In genomic region chr1:31412732-31413404, GRCh38 we compare ENCODE assay signal across 8 cellular contexts. TPM values are rescaled to one million over a fixed set of nuclear protein-coding genes. Genes with fewer than 3 reads are reported as not detected.
DNase-seq lines count a peak whose midpoint lies in the region; ATAC-seq, FAIRE-seq and TF ChIP-seq lines count a peak whose summit lies in the region.

Gene SERINC2 (plus strand): TSS chr1:31413213. CDS start chr1:31413266, 53 bp downstream.

- peak within 1 kb of the TSS; percentile 86 for H2AFZ ChIP-seq in ACC112 (ENCODE audit: low read length, unreplicated experiment)
- H2AFZ ChIP-seq in astrocyte (ENCODE audit: low read depth, low read length) = peak within 1 kb of the TSS; percentile 91

- H3K9ac ChIP-seq in astrocyte (ENCODE audit: low read length) (peak within 1 kb of the TSS; percentile 78), iPS-18a (ENCODE audit: low read length) (peak within 1 kb of the TSS; percentile 71)

- no peaks in the 10 kb centered on the region for H3K9me3 ChIP-seq in astrocyte (ENCODE audit: insufficient read depth, low read depth, low read length)
- no peaks in the 10 kb centered on the region for H3K9me3 ChIP-seq in iPS-18a (ENCODE audit: control insufficient read depth, low read depth, low read length)

- H3K4me2 ChIP-seq in astrocyte (ENCODE audit: low read length) = peak within 1 kb of the TSS; percentile 96

- H3K27ac Mint-ChIP-seq in astrocyte (ENCODE audit: unreplicated experiment) = peak within 1 kb of the TSS; percentile 92

- peaks cover 5% of the 10 kb centered on the region for H3K36me3 Mint-ChIP-seq in astrocyte (ENCODE audit: low read depth, unreplicated experiment)

- H3K4me1 ChIP-seq in ACC112 (ENCODE audit: control insufficient read depth, insufficient read depth, low read length, unreplicated experiment) (peaks cover 61% of the 10 kb centered on the region), astrocyte (ENCODE audit: insufficient read depth, low read length) (peaks cover 14% of the 10 kb centered on the region), iPS-18a (ENCODE audit: control insufficient read depth, low read depth, low read length) (peaks cover 18% of the 10 kb centered on the region)

- FAIRE-seq in astrocyte (lab: Jason Lieb, UNC) = no peak

- TF ChIP-seq CTCF in GM12864 (IDR thresholded peaks at IDR 0.05; ENCODE audit: low read depth, low read length, missing control alignments) (no peak), astrocyte (IDR thresholded peaks at IDR 0.05; ENCODE audit: insufficient read depth, low read depth, low read length) (no peak)

- H3K4me3 Mint-ChIP-seq in astrocyte (ENCODE audit: unreplicated experiment) = peak within 1 kb of the TSS; percentile 100

- ATAC-seq in GM21529 (IDR thresholded peaks at IDR 0.05; ENCODE audit: unreplicated experiment) (no peak), GM19452 (IDR thresholded peaks at IDR 0.05; ENCODE audit: unreplicated experiment) (no peak)

- DNase-seq in GM12864 (ENCODE audit: low read depth) (no peak), NCI-H1930 (lab: John Stamatoyannopoulos, UW) (peak; percentile 41 to 43), astrocyte (ENCODE audit: low read depth) (no peak)
- peak; percentile 8 for DNase-seq in stimulated activated CD8-positive, alpha-beta memory T cell treated with anti-CD3 and anti-CD28 coated beads, Interleukin-12 subunit alpha, Interleukin-12 subunit beta, amount 100 ng/mL, for 4 hours (ENCODE audit: low read depth)

- peaks cover 14% of the 10 kb centered on the region for H3K4me1 Mint-ChIP-seq in astrocyte (ENCODE audit: low read depth, unreplicated experiment)

- H3K4me3 ChIP-seq in ACC112 (ENCODE audit: low read depth, low read length) = peak within 1 kb of the TSS; percentile 92
- peak within 1 kb of the TSS; percentile 53 for H3K4me3 ChIP-seq in GM12864 (ENCODE audit: low read depth, low read length)
- H3K4me3 ChIP-seq in astrocyte (ENCODE audit: insufficient read depth, low read depth, low read length) = peak within 1 kb of the TSS; percentile 76
- H3K4me3 ChIP-seq in iPS-18a (ENCODE audit: low read length) = peak within 1 kb of the TSS; percentile 73

- H3K27ac ChIP-seq in ACC112 (ENCODE audit: low read depth, low read length) (peak within 1 kb of the TSS; percentile 26; the same call in 1 of the 2 replicates), astrocyte (ENCODE audit: low read depth, low read length) (no peak within 1 kb of the TSS), iPS-18a (ENCODE audit: low read length) (no peak within 1 kb of the TSS)

- H3K79me2 ChIP-seq in ACC112 (ENCODE audit: control insufficient read depth, insufficient read depth, low read length, unreplicated experiment) (peaks cover 39% of the 10 kb centered on the region), astrocyte (ENCODE audit: insufficient read depth, low read length) (peaks cover 6% of the 10 kb centered on the region)

- H3K27me3 ChIP-seq in ACC112 (ENCODE audit: insufficient read depth, low read length) (no peaks in the 10 kb centered on the region), astrocyte (ENCODE audit: insufficient read depth, low read length) (peaks cover 14% of the 10 kb centered on the region), iPS-18a (ENCODE audit: control insufficient read depth, insufficient read depth, low read length) (peaks cover 5% of the 10 kb centered on the region)

- H3K9me3 Mint-ChIP-seq in astrocyte (ENCODE audit: unreplicated experiment) = no peaks in the 10 kb centered on the region

- H3K36me3 ChIP-seq in ACC112 (ENCODE audit: insufficient read depth, low read length) (no peaks in the 10 kb centered on the region), astrocyte (ENCODE audit: insufficient read depth, low read length) (no peaks in the 10 kb centered on the region), iPS-18a (ENCODE audit: control insufficient read depth, low read depth, low read length) (no peaks in the 10 kb centered on the region)

- peaks cover 10% of the 10 kb centered on the region for H4K20me1 ChIP-seq in astrocyte (ENCODE audit: insufficient read depth, low read length)

- peaks cover 40% of the 10 kb centered on the region for H3K27me3 Mint-ChIP-seq in astrocyte (ENCODE audit: low read depth, unreplicated experiment)

RNA-seq across cellular contexts. Expression of gene SERINC2, which starts in this region (rescaled TPM):
- 29.4 and 30.4 TPM in 2 replicates for total RNA-seq in astrocyte

Comparison
In these comparisons a context has a peak if more than half of its experiments do, and no peak if none do; other contexts are left out.
1. DNase-seq: peak in NCI-H1930 (2 of 2) and stimulated activated CD8-positive, alpha-beta memory T cell treated with anti-CD3 and anti-CD28 coated beads, Interleukin-12 subunit alpha, Interleukin-12 subunit beta, amount 100 ng/mL, for 4 hours (single experiment); none in GM12864 (single experiment) and astrocyte (single experiment).
2. Peak in every context shown above with its lines, with median percentiles within 50 percentile points of each other: H3K4me3 ChIP-seq.